Comparison of ENCODE assay signal across 21 cellular contexts in the genomic region with DNA sequence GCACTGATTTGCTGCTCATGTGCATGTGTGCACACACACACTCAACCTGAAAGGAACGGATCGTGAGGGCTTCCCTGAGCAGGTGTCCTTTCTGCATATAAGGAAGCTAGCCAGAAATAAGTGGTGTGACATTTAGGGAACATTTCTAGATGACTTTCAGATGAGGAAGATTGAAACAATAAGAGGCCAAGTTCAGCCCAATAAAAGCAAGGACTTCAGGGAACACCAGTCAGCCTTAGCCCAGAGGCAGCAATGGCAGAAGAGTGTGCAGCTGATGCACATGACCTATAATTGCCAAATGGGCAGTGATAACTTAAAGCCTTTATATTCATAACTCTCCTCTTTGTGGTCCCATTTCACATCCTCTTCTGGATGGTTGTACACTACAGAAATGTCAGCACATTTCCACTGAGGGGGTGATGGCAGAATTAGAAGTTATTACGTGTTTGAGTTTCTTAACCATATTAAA.
DNase-seq lines count a peak whose midpoint lies in the region; ATAC-seq and TF ChIP-seq lines count a peak whose summit lies in the region.
"Had no signal": no experiment of that assay in that cellular context is flagged by ENCODE, and none has a peak within 500 bp of the region (broad histone marks: within the 10 kb centered on the region; RNA-seq: fewer than 3 reads in every experiment).

No MANE protein-coding gene starts in this region.

- peak overlapping the region; percentile 30; the same call in 1 of the 2 replicates for H3K9ac ChIP-seq in OCI-LY3 (ENCODE audit: low read length)

- H3K79me2 ChIP-seq in OCI-LY3 (ENCODE audit: low read length) = no peaks in the 10 kb centered on the region

- H3K4me2 ChIP-seq in OCI-LY3 (ENCODE audit: low read length) = peak overlapping the region; percentile 66

- no peaks in the 10 kb centered on the region for H4K20me1 ChIP-seq in OCI-LY3 (ENCODE audit: insufficient read depth, low read length)

- in situ Hi-C loops in brain microvascular endothelial cell (cut with HindIII; ENCODE audit: low pct_ligation_motif_present, low sequenced_read_pairs) = no loop called here

- DNase-seq in MG63 (no peak), NCI-H1436 treated with DMSO at 0.1 percent for 48 hours (lab: John Stamatoyannopoulos, UW) (no peak), brain microvascular endothelial cell (no peak)
- DNase-seq: activated CD4-positive, alpha-beta T cell treated with anti-CD3 and anti-CD28 coated beads, Interleukin-2, amount 50 U/mL, for 4 hours; AML-193; foreskin melanocyte; HCEC 1CT; left colon; NCI-H2029; NCI-H510A treated with DMSO at 0.1 percent for 48 hours; stimulated activated naive CD8-positive, alpha-beta T cell treated with anti-CD3 and anti-CD28 coated beads, Interleukin-15, Interleukin-2, amounts not matched to agents 100 U/mL and 50 U/mL, for 24 hours; T-cell; trophoblast cell had no signal

- H3K4me3 ChIP-seq in OCI-LY3 (ENCODE audit: low read length) (peak overlapping the region; percentile 30), MG63 (no peak overlapping the region), brain microvascular endothelial cell (ENCODE audit: low read depth, low read length) (no peak overlapping the region)
- H3K4me3 ChIP-seq: coronary artery had no signal

- H3K4me1 ChIP-seq in OCI-LY3 (ENCODE audit: low read length) = peaks cover 75% of the 10 kb centered on the region

- H3K27ac ChIP-seq in OCI-LY3 (ENCODE audit: low read length) = peak overlapping the region; percentile 89
- H3K27ac ChIP-seq in brain microvascular endothelial cell = no peak overlapping the region
- H3K27ac ChIP-seq: coronary artery had no signal

- H3K36me3 ChIP-seq in OCI-LY3 (replicated peaks; ENCODE audit: low read depth, low read length) (no peaks in the 10 kb centered on the region), MG63 (no peaks in the 10 kb centered on the region), brain microvascular endothelial cell (replicated peaks) (no peaks in the 10 kb centered on the region)

- no peaks in the 10 kb centered on the region for H3K27me3 ChIP-seq in OCI-LY3 (ENCODE audit: low read depth, low read length)
- no peaks in the 10 kb centered on the region for H3K27me3 ChIP-seq in MG63
- H3K27me3 ChIP-seq in brain microvascular endothelial cell (replicated peaks) = no peaks in the 10 kb centered on the region

- no peak overlapping the region for H2AFZ ChIP-seq in OCI-LY3 (ENCODE audit: low read depth, low read length)

- TF ChIP-seq CTCF in OCI-LY3 (IDR thresholded peaks at IDR 0.05; ENCODE audit: low read depth, low read length) (no peak), brain microvascular endothelial cell (IDR thresholded peaks at IDR 0.05; ENCODE audit: low read depth, low read length, missing control alignments) (no peak)

- ATAC-seq in GM18520 (IDR thresholded peaks at IDR 0.05; ENCODE audit: unreplicated experiment) (peak; percentile 35), GM21529 (IDR thresholded peaks at IDR 0.05; ENCODE audit: unreplicated experiment) (peak; percentile 61), HG03045 (IDR thresholded peaks at IDR 0.05; ENCODE audit: unreplicated experiment) (peak; percentile 45), GM19324 (IDR thresholded peaks at IDR 0.05; ENCODE audit: low FRiP score, unreplicated experiment) (no peak)
- ATAC-seq: HepG2; left colon; Right ventricle myocardium inferior; stimulated activated naive CD8-positive, alpha-beta T cell treated with anti-CD3 and anti-CD28 coated beads, Interleukin-15, Interleukin-2, amounts not matched to agents 100 U/mL and 50 U/mL, for 24 hours; T-cell had no signal

- H3K9me3 ChIP-seq in OCI-LY3 (ENCODE audit: insufficient read depth, low read length) (no peaks in the 10 kb centered on the region), MG63 (no peaks in the 10 kb centered on the region)
